Comparison of ENCODE assay signal across 12 cellular contexts in the genomic region with DNA sequence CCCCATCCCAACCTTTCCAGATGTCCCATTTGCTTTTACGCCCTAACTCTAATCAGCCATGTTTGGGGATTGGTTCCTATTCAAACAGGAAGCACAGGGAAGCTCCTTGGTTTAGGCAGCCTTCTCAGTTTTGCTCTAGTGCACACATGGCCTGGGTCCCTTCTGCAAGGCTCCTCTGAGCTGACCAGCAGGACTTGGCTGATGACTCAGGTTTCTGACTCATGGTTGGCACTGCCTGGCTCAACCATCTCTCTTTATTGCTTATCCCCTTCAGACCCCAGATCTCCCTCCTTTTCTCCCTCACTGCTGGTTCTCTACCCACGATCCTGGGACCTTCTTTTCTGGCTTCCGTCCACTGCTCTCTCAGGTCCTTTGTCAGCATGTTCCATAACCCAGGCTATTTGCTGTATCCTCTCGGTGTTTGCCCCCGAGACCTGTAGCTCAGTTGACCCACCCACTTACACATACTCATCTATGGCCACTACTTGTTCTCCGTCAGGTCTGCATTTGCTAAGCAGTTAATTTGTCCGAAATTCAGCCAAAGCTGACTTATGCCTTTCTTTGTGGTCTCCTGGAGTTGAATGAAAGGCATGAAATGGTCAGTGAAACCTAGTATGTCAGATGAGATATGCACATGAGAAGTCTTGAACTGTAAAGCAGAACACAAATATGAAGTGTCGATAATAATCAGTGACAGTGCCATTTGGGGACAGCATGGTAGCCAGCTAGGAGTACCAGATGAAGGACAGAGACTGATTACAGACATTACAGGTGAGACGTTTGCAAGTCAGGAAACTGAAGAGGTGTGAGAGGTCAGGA.
A peak's percentile ranks its signal among the peaks of the same experiment; 100 is the strongest.
DNase-seq lines count a peak whose midpoint lies in the region; TF ChIP-seq lines count a peak whose summit lies in the region.
"Had no signal": no experiment of that assay in that cellular context is flagged by ENCODE, and none has a peak within 500 bp of the region (broad histone marks: within the 10 kb centered on the region; RNA-seq: fewer than 3 reads in every experiment).

No MANE protein-coding gene starts in this region.

- peak; percentile 12 for DNase-seq in GM04503 (ENCODE audit: low read depth)
- peak; percentile 33 for DNase-seq in NCI-H446 treated with DMSO at 0.1 percent for 48 hours (lab: John Stamatoyannopoulos, UW)
- peak; percentile 23 for DNase-seq in choroid plexus epithelial cell (ENCODE audit: low read depth)
- peak; percentile 94 for DNase-seq in retinal pigment epithelial cell (ENCODE audit: low read depth)
- no peak for DNase-seq in right atrium auricular region (ENCODE audit: low spot score)
- no peak for DNase-seq in HuH-7.5 (ENCODE audit: low spot score)
- DNase-seq in iPS-NIHi11 (ENCODE audit: low spot score) = no peak
- DNase-seq: esophagus squamous epithelium, kidney, NCI-H146, T-helper 17 cell had no signal

- H3K4me3 ChIP-seq in choroid plexus epithelial cell (ENCODE audit: low read depth, low read length) (no peak overlapping the region), retinal pigment epithelial cell (ENCODE audit: low read length) (no peak overlapping the region), right atrium auricular region (no peak overlapping the region)
- H3K4me3 ChIP-seq: esophagus squamous epithelium had no signal

- TF ChIP-seq CTCF in choroid plexus epithelial cell (conservative IDR thresholded peaks at IDR 0.05; ENCODE audit: low read depth, low read length) = no peak
- no peak for TF ChIP-seq CTCF in retinal pigment epithelial cell (conservative IDR thresholded peaks at IDR 0.05; ENCODE audit: low read depth, low read length)
- TF ChIP-seq CTCF in right atrium auricular region (IDR thresholded peaks at IDR 0.05) = no peak

- H3K36me3 ChIP-seq in right atrium auricular region = no peaks in the 10 kb centered on the region
- H3K36me3 ChIP-seq: esophagus squamous epithelium had no signal

- H3K27me3 ChIP-seq in right atrium auricular region = no peaks in the 10 kb centered on the region
- H3K27me3 ChIP-seq: esophagus squamous epithelium had no signal

- no peaks in the 10 kb centered on the region for H3K9me3 ChIP-seq in right atrium auricular region
- H3K9me3 ChIP-seq: esophagus squamous epithelium had no signal

- H3K4me1 ChIP-seq in right atrium auricular region = no peaks in the 10 kb centered on the region
- H3K4me1 ChIP-seq: esophagus squamous epithelium had no signal

- no peak overlapping the region for H3K27ac ChIP-seq in right atrium auricular region
- H3K27ac ChIP-seq: esophagus squamous epithelium, HL-60 had no signal

Comparison
In these comparisons a context has a peak if more than half of its experiments do, and no peak if none do; other contexts are left out.
1. DNase-seq: peak in GM04503 (single experiment), NCI-H446 treated with DMSO at 0.1 percent for 48 hours (single experiment), choroid plexus epithelial cell (single experiment) and retinal pigment epithelial cell (single experiment); none in right atrium auricular region (single experiment), HuH-7.5 (single experiment) and iPS-NIHi11 (single experiment).